ENCODE assay signal across 8 cellular contexts in the genomic region with DNA sequence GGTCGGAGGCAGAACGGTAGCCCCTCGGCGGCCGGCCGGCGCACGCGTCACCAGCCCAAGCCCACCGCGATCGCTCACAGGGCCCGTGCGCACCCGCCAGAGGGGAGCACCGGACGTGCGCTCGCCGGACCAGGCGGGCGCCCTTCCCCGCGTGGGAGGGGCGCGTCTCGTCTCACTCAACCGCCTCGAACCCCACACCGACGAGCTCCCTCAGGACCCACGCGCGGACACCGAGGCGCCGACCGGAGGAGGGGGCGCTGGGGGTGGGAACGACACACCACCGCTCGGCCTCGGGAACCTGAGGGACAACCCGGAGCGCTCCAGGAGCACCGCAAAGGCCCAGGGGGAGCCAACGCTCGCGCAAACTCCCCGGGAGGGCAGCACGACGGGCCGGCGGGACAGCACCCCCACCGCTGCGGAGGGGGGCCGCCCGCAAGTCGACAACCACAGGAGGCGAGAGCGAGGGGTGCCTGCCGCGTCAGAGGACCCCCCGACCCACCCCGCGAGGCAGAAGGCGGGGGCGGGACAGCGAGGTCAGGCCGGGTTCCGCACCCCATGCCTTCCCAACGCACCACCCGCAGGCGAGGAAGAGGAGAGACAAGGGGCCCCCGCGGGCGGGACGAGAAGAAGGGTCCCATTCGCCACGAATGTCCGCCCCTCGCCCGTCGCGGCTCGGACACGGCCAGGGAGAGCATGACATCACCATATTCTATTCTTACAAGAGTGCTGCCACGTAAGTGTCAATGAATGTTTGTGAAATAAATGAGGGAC.
DNase-seq lines count a peak whose midpoint lies in the region; FAIRE-seq lines count a peak whose summit lies in the region.

No MANE protein-coding gene starts in this region.

- DNase-seq in HTR-8/SVneo (ENCODE audit: insufficient read length, low spot score) = no peak
- peak; percentile 0 to 4 for DNase-seq in activated T-helper 1 cell treated with anti-CD3 and anti-CD28 coated beads, Interleukin-2, amount 50 U/mL, for 16 hours (ENCODE audit: low read depth in 1 of 2, low spot score in 1 of 2)
- DNase-seq in stimulated activated CD8-positive, alpha-beta memory T cell treated with anti-CD3 and anti-CD28 coated beads, Interleukin-15, amount 100 ng/mL, for 24 hours (ENCODE audit: low read depth) = peak; percentile 1
- DNase-seq in ureter (ENCODE audit: low spot score) = no peak
- no peak for DNase-seq in T-helper 9 cell
- no peak for DNase-seq in DMS 273 treated with DMSO at 0.1 percent for 48 hours (lab: John Stamatoyannopoulos, UW)
- DNase-seq in NCI-H2196 treated with DMSO at 0.1 percent for 48 hours (lab: John Stamatoyannopoulos, UW; ENCODE audit: unreplicated experiment) = no peak

- peak; percentile 100 for FAIRE-seq in HTR-8/SVneo (lab: Jason Lieb, UNC)

- peak overlapping the region; percentile 40 for H3K4me3 ChIP-seq in iPS-11a (ENCODE audit: low read depth, low read length)

Comparison
In these comparisons a context has a peak if more than half of its experiments do, and no peak if none do; other contexts are left out.
1. DNase-seq: peak in activated T-helper 1 cell treated with anti-CD3 and anti-CD28 coated beads, Interleukin-2, amount 50 U/mL, for 16 hours (2 of 2) and stimulated activated CD8-positive, alpha-beta memory T cell treated with anti-CD3 and anti-CD28 coated beads, Interleukin-15, amount 100 ng/mL, for 24 hours (single experiment); none in HTR-8/SVneo (single experiment), ureter (single experiment), T-helper 9 cell (single experiment), DMS 273 treated with DMSO at 0.1 percent for 48 hours (single experiment) and NCI-H2196 treated with DMSO at 0.1 percent for 48 hours (single experiment).